Comparison of ENCODE assay signal across 11 cellular contexts in the genomic region with DNA sequence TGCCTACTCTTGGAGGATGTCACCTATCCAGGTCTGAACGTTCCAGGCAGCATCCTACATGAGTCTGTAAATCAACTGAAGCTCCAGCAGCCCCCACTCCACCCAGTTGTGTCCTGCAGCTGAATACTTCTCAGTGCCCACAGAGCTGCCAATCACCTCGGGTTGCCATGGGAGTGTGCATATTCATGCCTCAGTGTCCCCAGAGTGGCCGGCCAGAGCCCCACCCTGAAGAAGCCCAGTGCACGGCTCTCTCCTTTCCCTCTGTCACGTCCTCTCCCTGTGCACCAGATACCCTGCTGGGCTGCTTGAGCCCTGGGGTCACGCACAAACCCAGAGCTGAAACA. TPM values are rescaled to one million over a fixed set of nuclear protein-coding genes. Genes with fewer than 3 reads are reported as not detected.
DNase-seq lines count a peak whose midpoint lies in the region; FAIRE-seq and TF ChIP-seq lines count a peak whose summit lies in the region.
"Had no signal": no experiment of that assay in that cellular context is flagged by ENCODE, and none has a peak within 500 bp of the region (broad histone marks: within the 10 kb centered on the region; RNA-seq: fewer than 3 reads in every experiment).

No MANE protein-coding gene starts in this region.

- H4K8ac ChIP-seq in H1 (ENCODE audit: extremely low read depth, insufficient read depth, low read length): no peak overlapping the region

- H3K9ac ChIP-seq in H1 (replicated peaks in 1 of 4; ENCODE audit: extremely low read depth in 1 of 4, low read depth in 3 of 4, low read length in 3 of 4): no peak overlapping the region

- H3K4ac ChIP-seq in H1 (replicated peaks; ENCODE audit: insufficient read length, low read depth, low read length): no peak overlapping the region

- WGBS in H1 (ENCODE audit: extremely low coverage in 1 of 2, insufficient coverage in 1 of 2, insufficient read length in 1 of 2, insufficient replicate concordance in 2 of 2, low coverage in 1 of 2, low lambda C conversion rate in 2 of 2, missing lambda C conversion rate in 1 of 2), 2 experiments: 68% methylated on average over 6 of the region's 6 CpGs; no CpG with 5 or more reads in 1 of the 2 experiments
- WGBS in suprapubic skin: 52% methylated on average over 6 of the region's 6 CpGs

- TF ChIP-seq POLR2A in H1 (IDR thresholded peaks at IDR 0.05; ENCODE audit: control extremely low read depth in 1 of 2, low read depth in 2 of 2, low read length in 2 of 2): no peak
- no peak for TF ChIP-seq POLR2A in suprapubic skin (IDR thresholded peaks at IDR 0.05)

- H3K23ac ChIP-seq in H1 (ENCODE audit: insufficient read length): no peak overlapping the region

- H3K27me3 Mint-ChIP-seq in CD4-positive, alpha-beta memory T cell: peaks cover 0 to 2% of the 10 kb centered on the region in 2 donors

- H3K4me2 ChIP-seq in H1 (ENCODE audit: insufficient read depth in 1 of 2, low read depth in 2 of 2, low read length in 2 of 2): no peak overlapping the region

- no peaks in the 10 kb centered on the region for H3K36me3 Mint-ChIP-seq in CD4-positive, alpha-beta memory T cell
- H3K36me3 Mint-ChIP-seq: memory B cell; natural killer cell treated with Interleukin-12 subunit alpha and Interleukin-12 subunit beta and Interleukin-15 and Interleukin-18, amount 100 ng/mL, for 72 hours had no signal

- H4K20me1 ChIP-seq in H1 (replicated peaks in 1 of 2; ENCODE audit: control insufficient read depth in 1 of 2, insufficient read depth in 2 of 2, low read length in 2 of 2): no peaks in the 10 kb centered on the region

- peaks cover 22% of the 10 kb centered on the region for H3K4me1 ChIP-seq in CD4-positive, alpha-beta memory T cell (ENCODE audit: insufficient read depth, low read length)
- H3K4me1 ChIP-seq in HEK293 (ENCODE audit: control insufficient read depth, insufficient read depth, low read length) (no peaks in the 10 kb centered on the region), H1 (replicated peaks in 1 of 4; ENCODE audit: control insufficient read depth in 3 of 4, insufficient read depth in 4 of 4, low read length in 3 of 4) (peaks cover 5 to 8% (median 6%) of the 10 kb centered on the region in 4 experiments; a peak in 6 of 7 replicates), suprapubic skin (peaks cover 26% of the 10 kb centered on the region)

- no peak overlapping the region for H2BK5ac ChIP-seq in H1 (ENCODE audit: low read depth, low read length)

- H4K5ac ChIP-seq in H1 (ENCODE audit: insufficient read length, low read depth, low read length): no peak overlapping the region

- H3K4me1 Mint-ChIP-seq in CD4-positive, alpha-beta memory T cell: peaks cover 7 to 24% (median 15%) of the 10 kb centered on the region in 4 donors

- TF ChIP-seq EP300 in H1 (IDR thresholded peaks at IDR 0.05; ENCODE audit: borderline replicate concordance in 1 of 2, low read depth in 2 of 2, low read length in 2 of 2) (no peak), suprapubic skin (IDR thresholded peaks at IDR 0.05) (no peak)

- H3K18ac ChIP-seq in H1 (ENCODE audit: extremely low read depth, low read length): no peak overlapping the region

- no peaks in the 10 kb centered on the region for H3K27me3 ChIP-seq in CD4-positive, alpha-beta memory T cell (ENCODE audit: insufficient read depth, low read length)
- H3K27me3 ChIP-seq in H1 (replicated peaks in 1 of 4; ENCODE audit: control insufficient read depth in 3 of 4, extremely low read depth in 1 of 4, insufficient read depth in 3 of 4, low read length in 3 of 4) (no peaks in the 10 kb centered on the region; a peak in 2 of 7 replicates), suprapubic skin (no peaks in the 10 kb centered on the region)

- no peaks in the 10 kb centered on the region for H3K9me3 ChIP-seq in CD4-positive, alpha-beta memory T cell (ENCODE audit: control insufficient read depth in 1 of 2, low read length in 2 of 2)
- H3K9me3 ChIP-seq in HEK293 (ENCODE audit: control insufficient read depth, insufficient read depth, low read depth, low read length): no peaks in the 10 kb centered on the region
- no peaks in the 10 kb centered on the region for H3K9me3 ChIP-seq in H1 (ENCODE audit: insufficient read depth in 2 of 2, low read depth in 1 of 2, low read length in 1 of 2)
- H3K9me3 ChIP-seq in suprapubic skin: no peaks in the 10 kb centered on the region

- H4K91ac ChIP-seq in H1 (replicated peaks; ENCODE audit: insufficient read length, low read length): no peak overlapping the region

- CTCF ChIA-PET in CD4-positive, alpha-beta memory T cell (lab: Charles Lee; ENCODE audit: partially characterized antibody): interaction anchor here (0.7 to 20.3 kb wide), 62 partner anchors 9 to 412 kb away, joined by 3 to 394 read pairs (median 5); a partner anchor contains a TSS
- CTCF ChIA-PET in HEK293 (lab: Yijun Ruan, JAX): interaction anchor here (0.5 to 11.3 kb wide), 60 partner anchors 10 to 682 kb away, joined by 3 to 345 read pairs (median 4); a partner anchor contains a TSS
- CTCF ChIA-PET in H1 (lab: Charles Lee; ENCODE audit: partially characterized antibody): interaction anchor here (0.5 to 10.7 kb wide), 75 partner anchors 10 to 529 kb away, joined by 3 to 293 read pairs (median 7); a partner anchor contains a TSS

- DNase-seq in CD4-positive, alpha-beta memory T cell: peak in 1 of 5 donors; percentile 19
- DNase-seq in H1 (ENCODE audit: low read depth in 1 of 2, low spot score in 2 of 2) (no peak), T-helper 9 cell (no peak), suprapubic skin (ENCODE audit: low spot score in 2 of 2) (no peak)
- DNase-seq in activated CD4-positive, alpha-beta T cell treated with anti-CD3 and anti-CD28 coated beads, Interleukin-2, amount 50 U/mL, for 4 hours: no peak

- POLR2A ChIA-PET in CD4-positive, alpha-beta memory T cell (lab: Charles Lee; ENCODE audit: partially characterized antibody): interaction anchor here (0.6 to 6.0 kb wide), 8 partner anchors 16 to 344 kb away, joined by 3 to 41 read pairs (median 8); a partner anchor contains a TSS
- POLR2A ChIA-PET in HEK293 (lab: Yijun Ruan, JAX): interaction anchor here (0.6 to 2.9 kb wide), 4 partner anchors 91 to 345 kb away, joined by 6 to 44 read pairs (median 8); a partner anchor contains a TSS
- POLR2A ChIA-PET in H1 (lab: Charles Lee; ENCODE audit: partially characterized antibody): interaction anchor here (1.0 to 4.5 kb wide), 7 partner anchors 9 to 129 kb away, joined by 3 to 18 read pairs (median 5); a partner anchor contains a TSS

- no peak overlapping the region for H3K4me3 Mint-ChIP-seq in CD4-positive, alpha-beta memory T cell
- H3K4me3 Mint-ChIP-seq: dendritic cell treated with granulocyte-macrophage colony-stimulating factor and Interleukin-4, amounts not matched to agents 40 ng/mL and 50 ng/mL, for 4 days; memory B cell; natural killer cell treated with Interleukin-12 subunit alpha and Interleukin-12 subunit beta and Interleukin-15 and Interleukin-18, amount 100 ng/mL, for 72 hours had no signal

- H3K79me1 ChIP-seq in H1 (ENCODE audit: low read depth, low read length): no peaks in the 10 kb centered on the region

- H3K56ac ChIP-seq in H1 (replicated peaks; ENCODE audit: insufficient read length, low read depth, low read length): no peak overlapping the region

- H3K27ac Mint-ChIP-seq in CD4-positive, alpha-beta memory T cell: peak overlapping the region in 4 of 7 donors; percentile 8 to 66 (median 59)
- H3K27ac Mint-ChIP-seq: dendritic cell treated with granulocyte-macrophage colony-stimulating factor and Interleukin-4, amounts not matched to agents 40 ng/mL and 50 ng/mL, for 4 days; memory B cell; natural killer cell treated with Interleukin-12 subunit alpha and Interleukin-12 subunit beta and Interleukin-15 and Interleukin-18, amount 100 ng/mL, for 72 hours had no signal

- no peak overlapping the region for H3K4me3 ChIP-seq in CD4-positive, alpha-beta memory T cell (ENCODE audit: low read length in 2 of 2)
- H3K4me3 ChIP-seq in HEK293 (ENCODE audit: low read depth, low read length) (no peak overlapping the region), H1 (ENCODE audit: extremely low read depth in 1 of 4, insufficient read depth in 2 of 4, low read depth in 3 of 4, low read length in 4 of 4) (no peak overlapping the region), suprapubic skin (no peak overlapping the region)

- FAIRE-seq in H1 (lab: Jason Lieb, UNC): no peak
- FAIRE-seq: RCC 7860 had no signal

- no peak for TF ChIP-seq CTCF in HEK293 (tag by site-specific recombination; IDR thresholded peaks at IDR 0.05)
- TF ChIP-seq CTCF in H1 (IDR thresholded peaks at IDR 0.05; ENCODE audit: control extremely low read depth in 1 of 3, insufficient read depth in 1 of 3, low read depth in 1 of 3, low read length in 3 of 3): no peak
- no peak for TF ChIP-seq CTCF in suprapubic skin (IDR thresholded peaks at IDR 0.05)

- intact Hi-C loops in CD4-positive, alpha-beta memory T cell (cut with micrococcal nuclease): loop anchor here (1.0 to 5.0 kb wide), 3 partner anchors 94 to 822 kb away; a partner anchor contains a TSS

- no peak overlapping the region for H2BK120ac ChIP-seq in H1 (replicated peaks; ENCODE audit: low read depth, low read length)

- H2BK15ac ChIP-seq in H1 (ENCODE audit: low read length): peak overlapping the region; percentile 88; the same call in 1 of the 2 replicates

- H2AFZ ChIP-seq in H1 (ENCODE audit: low read length): no peak overlapping the region

- H3K79me2 ChIP-seq in H1 (ENCODE audit: control insufficient read depth in 1 of 2, insufficient read depth in 2 of 2, low read length in 2 of 2): no peaks in the 10 kb centered on the region

- 0 out of 2 replicates have a peak overlapping the region, but pooled peaks have one; percentile 39 for H2BK12ac ChIP-seq in H1 (ENCODE audit: low read depth, low read length)

- no peaks in the 10 kb centered on the region for H3K9me3 Mint-ChIP-seq in CD4-positive, alpha-beta memory T cell
- H3K9me3 Mint-ChIP-seq: dendritic cell treated with granulocyte-macrophage colony-stimulating factor and Interleukin-4, amounts not matched to agents 40 ng/mL and 50 ng/mL, for 4 days; memory B cell; natural killer cell treated with Interleukin-12 subunit alpha and Interleukin-12 subunit beta and Interleukin-15 and Interleukin-18, amount 100 ng/mL, for 72 hours had no signal

- H2AK5ac ChIP-seq in H1 (ENCODE audit: low read depth, low read length): no peak overlapping the region

- H2BK20ac ChIP-seq in H1 (ENCODE audit: low read length): no peak overlapping the region

- no peak overlapping the region for H3K14ac ChIP-seq in H1 (ENCODE audit: insufficient read length)

- no peak overlapping the region for H3K27ac ChIP-seq in CD4-positive, alpha-beta memory T cell (ENCODE audit: low read depth, low read length)
- H3K27ac ChIP-seq in HEK293 (ENCODE audit: extremely low read depth, low read depth, low read length): no peak overlapping the region
- H3K27ac ChIP-seq in H1 (ENCODE audit: low read depth, low read length): no peak overlapping the region
- no peak overlapping the region for H3K27ac ChIP-seq in suprapubic skin

- no peaks in the 10 kb centered on the region for H3K23me2 ChIP-seq in H1 (ENCODE audit: low read depth, low read length)

- H3K36me3 ChIP-seq in CD4-positive, alpha-beta memory T cell (ENCODE audit: insufficient read depth, low read length): no peaks in the 10 kb centered on the region
- H3K36me3 ChIP-seq in HEK293 (ENCODE audit: control insufficient read depth in 2 of 2, insufficient read depth in 1 of 2, low read length in 2 of 2) (no peaks in the 10 kb centered on the region), H1 (ENCODE audit: control insufficient read depth in 2 of 4, insufficient read depth in 4 of 4, low read length in 3 of 4) (no peaks in the 10 kb centered on the region), suprapubic skin (no peaks in the 10 kb centered on the region)

- no peak for TF ChIP-seq RAD21 in H1 (IDR thresholded peaks at IDR 0.05 in 1 of 2, conservative IDR thresholded peaks at IDR 0.05 in 1 of 2; ENCODE audit: low read depth in 2 of 2, low read length in 2 of 2)

RNA-seq across cellular contexts. Expression of a gene that starts 16.1 kb away (rescaled TPM):
- 10 to 100 TPM; 12.6 to 14.2 TPM for total RNA-seq in CD4-positive, alpha-beta memory T cell
- polyA plus RNA-seq in CD4-positive, alpha-beta memory T cell: 10 to 100 TPM in 1 of 2 donors, 1 to 10 TPM in 1; 1.7 to 10.4 TPM
- total RNA-seq in H1 (2021; fragmentation: NEBNext Ultra II Directional; extraction: Animal tissue kit (Norgen Biotek cat#: 25700)): 11.3 and 18.7 TPM in 2 replicates
- 24.0 and 31.4 TPM in 2 replicates for polyA plus RNA-seq in H1 (2011; rRNA removed)
- 20.5 TPM for polyA plus RNA-seq in H1 (2011; cell fraction: cytosol; rRNA removed)
- 20.2 TPM for polyA plus RNA-seq in H1 (2011; cell fraction: nucleus; rRNA removed)
- polyA plus RNA-seq in H1 (2012, experiment 1 of 2): 16.0 to 18.7 TPM (median 16.9 TPM) in 4 replicates
- 16.4 TPM for polyA plus RNA-seq in H1 (2012, experiment 2 of 2)
- 12.7 TPM for polyA plus RNA-seq in H1 (2013, experiment 1 of 2)
- 13.7 TPM for polyA plus RNA-seq in H1 (2013, experiment 2 of 2)
- polyA minus RNA-seq in H1 (2011; rRNA and poly(A)+ RNA removed): 15.7 and 17.2 TPM in 2 replicates
- polyA minus RNA-seq in H1 (2011; cell fraction: cytosol; rRNA and poly(A)+ RNA removed): 5.1 TPM
- polyA minus RNA-seq in H1 (2011; cell fraction: nucleus; rRNA and poly(A)+ RNA removed): 9.8 TPM
- 10 to 100 TPM; 18.7 to 41.1 (median 32.3) TPM for total RNA-seq in suprapubic skin

RNA-seq across cellular contexts. Expression of a gene that starts 20.2 kb away (rescaled TPM):
- total RNA-seq in CD4-positive, alpha-beta memory T cell: 10 to 100 TPM; 87.0 to 96.1 TPM
- polyA plus RNA-seq in CD4-positive, alpha-beta memory T cell: 10 to 100 TPM; 43.8 to 56.2 TPM
- total RNA-seq in H1 (2021; fragmentation: NEBNext Ultra II Directional; extraction: Animal tissue kit (Norgen Biotek cat#: 25700)): 67.7 and 69.4 TPM in 2 replicates
- 37.2 and 52.8 TPM in 2 replicates for polyA plus RNA-seq in H1 (2011; rRNA removed)
- polyA plus RNA-seq in H1 (2011; cell fraction: cytosol; rRNA removed): 37.9 TPM
- 294 TPM for polyA plus RNA-seq in H1 (2011; cell fraction: nucleus; rRNA removed)
- 48.2 to 52.4 TPM (median 49.0 TPM) in 4 replicates for polyA plus RNA-seq in H1 (2012, experiment 1 of 2)
- 39.0 TPM for polyA plus RNA-seq in H1 (2012, experiment 2 of 2)
- 28.5 TPM for polyA plus RNA-seq in H1 (2013, experiment 1 of 2)
- 27.0 TPM for polyA plus RNA-seq in H1 (2013, experiment 2 of 2)
- 47.4 and 58.0 TPM in 2 replicates for polyA minus RNA-seq in H1 (2011; rRNA and poly(A)+ RNA removed)
- polyA minus RNA-seq in H1 (2011; cell fraction: cytosol; rRNA and poly(A)+ RNA removed): 29.3 TPM
- polyA minus RNA-seq in H1 (2011; cell fraction: nucleus; rRNA and poly(A)+ RNA removed): 60.7 TPM
- total RNA-seq in suprapubic skin: 10 to 100 TPM; 48.4 to 69.1 (median 58.1) TPM

RNA-seq across cellular contexts. Expression of a gene that starts 20.4 kb away (rescaled TPM):
- not detected for total RNA-seq in CD4-positive, alpha-beta memory T cell
- not detected for polyA plus RNA-seq in CD4-positive, alpha-beta memory T cell
- total RNA-seq in H1 (2021; fragmentation: NEBNext Ultra II Directional; extraction: Animal tissue kit (Norgen Biotek cat#: 25700)): not detected in 2 replicates
- 0.05 and 0.14 TPM in 2 replicates for polyA plus RNA-seq in H1 (2011; rRNA removed)
- 0.19 TPM for polyA plus RNA-seq in H1 (2011; cell fraction: cytosol; rRNA removed)
- polyA plus RNA-seq in H1 (2011; cell fraction: nucleus; rRNA removed): 0.16 TPM
- 0.13 to 0.37 TPM in 2 of 4 replicates, not detected in the others for polyA plus RNA-seq in H1 (2012, experiment 1 of 2)
- not detected for polyA plus RNA-seq in H1 (2012, experiment 2 of 2)
- 0.12 TPM for polyA plus RNA-seq in H1 (2013, experiment 1 of 2)
- polyA plus RNA-seq in H1 (2013, experiment 2 of 2): 0.06 TPM
- 0.82 TPM in 1 of 2 replicates, not detected in the other for polyA minus RNA-seq in H1 (2011; rRNA and poly(A)+ RNA removed)
- not detected for polyA minus RNA-seq in H1 (2011; cell fraction: cytosol; rRNA and poly(A)+ RNA removed)
- 0.50 TPM for polyA minus RNA-seq in H1 (2011; cell fraction: nucleus; rRNA and poly(A)+ RNA removed)
- total RNA-seq in suprapubic skin: not detected
- total RNA-seq: glomerular endothelial cell had no signal

RNA-seq across cellular contexts. Expression of a gene that starts 28.0 kb away (rescaled TPM):
- total RNA-seq in CD4-positive, alpha-beta memory T cell: 10 to 100 TPM; 30.9 to 31.4 TPM
- 10 to 100 TPM; 11.8 to 14.0 TPM for polyA plus RNA-seq in CD4-positive, alpha-beta memory T cell
- 9.6 and 12.2 TPM in 2 replicates for total RNA-seq in H1 (2021; fragmentation: NEBNext Ultra II Directional; extraction: Animal tissue kit (Norgen Biotek cat#: 25700))
- 20.7 and 23.1 TPM in 2 replicates for polyA plus RNA-seq in H1 (2011; rRNA removed)
- polyA plus RNA-seq in H1 (2011; cell fraction: cytosol; rRNA removed): 19.4 TPM
- polyA plus RNA-seq in H1 (2011; cell fraction: nucleus; rRNA removed): 52.6 TPM
- polyA plus RNA-seq in H1 (2012, experiment 1 of 2): 15.0 to 24.0 TPM (median 21.6 TPM) in 4 replicates
- 20.0 TPM for polyA plus RNA-seq in H1 (2012, experiment 2 of 2)
- polyA plus RNA-seq in H1 (2013, experiment 1 of 2): 14.5 TPM
- 14.1 TPM for polyA plus RNA-seq in H1 (2013, experiment 2 of 2)
- 9.3 and 11.2 TPM in 2 replicates for polyA minus RNA-seq in H1 (2011; rRNA and poly(A)+ RNA removed)
- 3.3 TPM for polyA minus RNA-seq in H1 (2011; cell fraction: cytosol; rRNA and poly(A)+ RNA removed)
- 14.2 TPM for polyA minus RNA-seq in H1 (2011; cell fraction: nucleus; rRNA and poly(A)+ RNA removed)
- 100 to 1,000 TPM; 103 to 366 (median 186) TPM for total RNA-seq in suprapubic skin

RNA-seq across cellular contexts. Expression of a gene that starts 47.8 kb away (rescaled TPM):
- total RNA-seq in CD4-positive, alpha-beta memory T cell: not detected
- under 1 TPM in 1 of 2 donors, not detected in 1; 0.49 TPM for polyA plus RNA-seq in CD4-positive, alpha-beta memory T cell
- total RNA-seq in H1 (2021; fragmentation: NEBNext Ultra II Directional; extraction: Animal tissue kit (Norgen Biotek cat#: 25700)): 16.5 and 16.7 TPM in 2 replicates
- 38.8 and 42.5 TPM in 2 replicates for polyA plus RNA-seq in H1 (2011; rRNA removed)
- 26.7 TPM for polyA plus RNA-seq in H1 (2011; cell fraction: cytosol; rRNA removed)
- 28.2 TPM for polyA plus RNA-seq in H1 (2011; cell fraction: nucleus; rRNA removed)
- polyA plus RNA-seq in H1 (2012, experiment 1 of 2): 24.9 to 30.5 TPM (median 26.7 TPM) in 4 replicates
- polyA plus RNA-seq in H1 (2012, experiment 2 of 2): 37.3 TPM
- polyA plus RNA-seq in H1 (2013, experiment 1 of 2): 15.8 TPM
- polyA plus RNA-seq in H1 (2013, experiment 2 of 2): 16.5 TPM
- 15.3 and 17.1 TPM in 2 replicates for polyA minus RNA-seq in H1 (2011; rRNA and poly(A)+ RNA removed)
- polyA minus RNA-seq in H1 (2011; cell fraction: cytosol; rRNA and poly(A)+ RNA removed): 5.8 TPM
- polyA minus RNA-seq in H1 (2011; cell fraction: nucleus; rRNA and poly(A)+ RNA removed): 10.2 TPM
- total RNA-seq in suprapubic skin: 10 to 100 TPM in 1 of 4 donors, not detected in 3; 48.2 TPM
- total RNA-seq: glomerular endothelial cell had no signal
